8 cellular contexts compared by ENCODE assay signal in genomic region chr12:3315201-3315661, GRCh38.
DNase-seq lines count a peak whose midpoint lies in the region; ATAC-seq and TF ChIP-seq lines count a peak whose summit lies in the region.
"Had no signal": no experiment of that assay in that cellular context is flagged by ENCODE, and none has a peak within 500 bp of the region (broad histone marks: within the 10 kb centered on the region; RNA-seq: fewer than 3 reads in every experiment).

No MANE protein-coding gene starts in this region.

- peaks cover 22% of the 10 kb centered on the region for H3K27me3 Mint-ChIP-seq in mesothelial cell of epicardium (ENCODE audit: low read depth)

- H3K36me3 ChIP-seq in upper lobe of left lung: no peaks in the 10 kb centered on the region
- H3K36me3 ChIP-seq: esophagus muscularis mucosa had no signal

- H3K9me3 Mint-ChIP-seq in mesothelial cell of epicardium: no peaks in the 10 kb centered on the region

- peaks cover 17% of the 10 kb centered on the region for H3K4me1 Mint-ChIP-seq in mesothelial cell of epicardium

- WGBS in right cardiac atrium: 9% methylated on average over 11 of the region's 11 CpGs
- WGBS in upper lobe of left lung, 2 donors: 14 to 33% methylated on average over 10 to 11 of the region's 11 CpGs

- H3K27ac ChIP-seq in RWPE1: peak overlapping the region; percentile 76
- H3K27ac ChIP-seq in right cardiac atrium (ENCODE audit: low read length): peak overlapping the region; percentile 29
- no peak overlapping the region for H3K27ac ChIP-seq in upper lobe of left lung

- peak; percentile 82 to 85 for ATAC-seq in right cardiac atrium
- ATAC-seq in upper lobe of left lung (ENCODE audit: low FRiP score in 2 of 2): peak; percentile 16 to 61
- ATAC-seq in GM19455 (IDR thresholded peaks at IDR 0.05; ENCODE audit: unreplicated experiment): no peak

- CTCF ChIA-PET in RWPE1 (lab: Yijun Ruan, JAX): interaction anchor here (0.6 to 4.7 kb wide), 4 partner anchors 15 to 382 kb away, joined by 3 to 24 read pairs (median 5); no protein-coding TSS in a partner anchor

- POLR2A ChIA-PET in RWPE1 (lab: Yijun Ruan, JAX; ENCODE audit: low non-redundant PET): no interaction called here

- H3K4me3 Mint-ChIP-seq in mesothelial cell of epicardium: no peak overlapping the region

- H3K27me3 ChIP-seq in right cardiac atrium (ENCODE audit: control insufficient read depth, insufficient read depth) (no peaks in the 10 kb centered on the region), upper lobe of left lung (no peaks in the 10 kb centered on the region)

- H3K4me3 ChIP-seq in right cardiac atrium (ENCODE audit: low read length) (no peak overlapping the region), upper lobe of left lung (no peak overlapping the region)
- H3K4me3 ChIP-seq: esophagus muscularis mucosa had no signal

- TF ChIP-seq EP300 in upper lobe of left lung (IDR thresholded peaks at IDR 0.05): no peak

- intact Hi-C loops in right cardiac atrium (cut with DNase I): loop anchor here in 2 of 4 donors (10.0 kb wide), 2 partner anchors 330 to 490 kb away; no protein-coding TSS in a partner anchor

- TF ChIP-seq CTCF in RWPE1 (conservative IDR thresholded peaks at IDR 0.05; ENCODE audit: low read depth) (no peak), upper lobe of left lung (IDR thresholded peaks at IDR 0.05) (no peak), mesothelial cell of epicardium (IDR thresholded peaks at IDR 0.05; ENCODE audit: unreplicated experiment) (no peak)

- H3K9me3 ChIP-seq in right cardiac atrium (ENCODE audit: control insufficient read depth, low read length): no peaks in the 10 kb centered on the region
- no peaks in the 10 kb centered on the region for H3K9me3 ChIP-seq in upper lobe of left lung
- H3K9me3 ChIP-seq: esophagus muscularis mucosa had no signal

- no peak overlapping the region for H3K27ac Mint-ChIP-seq in mesothelial cell of epicardium

- TF ChIP-seq POLR2A in upper lobe of left lung (IDR thresholded peaks at IDR 0.05): no peak

- H3K4me1 ChIP-seq in right cardiac atrium (ENCODE audit: control insufficient read depth, insufficient read depth, low read length): peaks cover 4% of the 10 kb centered on the region
- peaks cover 0 to 9% (median 8%) of the 10 kb centered on the region in 4 donors for H3K4me1 ChIP-seq in upper lobe of left lung

- no peaks in the 10 kb centered on the region for H3K36me3 Mint-ChIP-seq in mesothelial cell of epicardium

- DNase-seq in M059J (ENCODE audit: low read depth): peak; percentile 86
- DNase-seq in RWPE1 (ENCODE audit: low spot score): peak; percentile 79
- peak; percentile 63 to 89 (median 87) for DNase-seq in right cardiac atrium
- DNase-seq in upper lobe of left lung: no peak
- no peak for DNase-seq in CD1c-positive myeloid dendritic cell (ENCODE audit: extremely low spot score)
- DNase-seq in mesothelial cell of epicardium (ENCODE audit: low spot score in 2 of 2, unreplicated experiment in 2 of 2): no peak

Comparison
In these comparisons a context has a peak if more than half of its experiments do, and no peak if none do; other contexts are left out.
1. DNase-seq: peak in M059J (single experiment), RWPE1 (single experiment) and right cardiac atrium (3 of 3); none in upper lobe of left lung (0 of 2), CD1c-positive myeloid dendritic cell (single experiment) and mesothelial cell of epicardium (0 of 2).
2. H3K27ac ChIP-seq: peak in RWPE1 (single experiment) and right cardiac atrium (single experiment); none in upper lobe of left lung (0 of 4).